25 cellular contexts compared by ENCODE assay signal in the genomic region with DNA sequence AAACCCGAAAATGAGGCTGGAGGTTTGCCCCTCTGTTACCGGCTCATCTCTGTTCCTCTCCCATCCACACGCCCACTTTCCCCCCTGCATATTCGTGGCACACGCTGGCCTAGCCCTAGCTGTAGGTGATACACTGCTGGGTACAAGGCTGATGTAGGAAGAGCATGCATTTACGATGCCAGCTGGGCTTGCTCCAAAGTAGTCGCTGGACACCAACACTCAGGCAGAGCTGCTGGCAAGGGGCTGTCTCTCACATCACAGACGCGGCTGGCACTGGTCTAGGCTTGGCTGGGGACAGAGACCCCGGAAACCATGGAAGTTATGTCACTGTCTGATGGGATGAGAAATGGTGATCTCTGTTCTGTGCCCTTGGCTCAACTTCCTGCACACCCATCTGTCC. TPM values are rescaled to one million over a fixed set of nuclear protein-coding genes. Genes with fewer than 3 reads are reported as not detected.
A peak's percentile ranks its signal among the peaks of the same experiment; 100 is the strongest.
DNase-seq lines count a peak whose midpoint lies in the region; ATAC-seq and TF ChIP-seq lines count a peak whose summit lies in the region.
"Had no signal": no experiment of that assay in that cellular context is flagged by ENCODE, and none has a peak within 500 bp of the region (broad histone marks: within the 10 kb centered on the region; RNA-seq: fewer than 3 reads in every experiment).

No MANE protein-coding gene starts in this region.

- no peaks in the 10 kb centered on the region for H3K27me3 Mint-ChIP-seq in activated CD4-positive, alpha-beta T cell treated with anti-CD3 and anti-CD28 coated beads, Interleukin-2, amount 10 ng/mL, durations not matched to agents 24 days and 14 days
- H3K27me3 Mint-ChIP-seq in T-helper 17 cell = no peaks in the 10 kb centered on the region

- no peaks in the 10 kb centered on the region for H3K36me3 ChIP-seq in left ventricle myocardium inferior
- H3K36me3 ChIP-seq in neutrophil = no peaks in the 10 kb centered on the region

- no peaks in the 10 kb centered on the region for H3K9me3 ChIP-seq in T-helper 17 cell (ENCODE audit: control insufficient read depth, low read length, poor library complexity, severe bottlenecking)
- H3K9me3 ChIP-seq in left ventricle myocardium inferior (replicated peaks) = no peaks in the 10 kb centered on the region
- H3K9me3 ChIP-seq in neutrophil = no peaks in the 10 kb centered on the region
- H3K9me3 ChIP-seq: SK-N-SH had no signal

- H3K4me1 ChIP-seq in left ventricle myocardium inferior (peaks cover 49% of the 10 kb centered on the region), neutrophil (ENCODE audit: control insufficient read depth in 1 of 2, insufficient read depth in 1 of 2, low read depth in 1 of 2, low read length in 1 of 2) (peaks cover 67 to 69% of the 10 kb centered on the region in 2 experiments)

- no peak for TF ChIP-seq CTCF in left ventricle myocardium inferior (IDR thresholded peaks at IDR 0.05; ENCODE audit: borderline replicate concordance)
- no peak for TF ChIP-seq CTCF in neutrophil (IDR thresholded peaks at IDR 0.05)
- no peak for TF ChIP-seq CTCF in omental fat pad (IDR thresholded peaks at IDR 0.05)

- intact Hi-C loops in activated CD4-positive, alpha-beta T cell treated with anti-CD3 and anti-CD28 coated beads, Interleukin-2, amount 10 ng/mL, durations not matched to agents 24 days and 14 days (cut with micrococcal nuclease) = no loop called here
- intact Hi-C loops in left ventricle myocardium inferior (cut with micrococcal nuclease) = no loop called here

- H3K27ac ChIP-seq in left ventricle myocardium inferior (replicated peaks) (no peak overlapping the region), neutrophil (peak overlapping the region; percentile 92)
- H3K27ac ChIP-seq: C4-2B had no signal

- no peak for DNase-seq in activated CD4-positive, alpha-beta T cell treated with anti-CD3 and anti-CD28 coated beads, Interleukin-2, amount 10 ng/mL, durations not matched to agents 24 days and 14 days
- no peak for DNase-seq in activated CD4-positive, alpha-beta T cell treated with anti-CD3 and anti-CD28 coated beads for 1 hour
- DNase-seq in T-helper 17 cell (no peak), left ventricle myocardium inferior (peak; percentile 58), omental fat pad (ENCODE audit: low spot score) (no peak), cortex of kidney (lab: John Stamatoyannopoulos, UW) (no peak), NCI-H2227 (lab: John Stamatoyannopoulos, UW; ENCODE audit: unreplicated experiment) (no peak)
- DNase-seq: activated CD4-positive, CD25-positive, alpha-beta regulatory T cell treated with anti-CD3 and anti-CD28 coated beads, Interleukin-2, amount 50 U/mL, for 72 hours; activated CD8-positive, alpha-beta memory T cell treated with anti-CD3 and anti-CD28 coated beads, Interleukin-2, amount 50 U/mL, for 48 hours; DMS 273 treated with DMSO at 0.1 percent for 48 hours; effector CD8-positive, alpha-beta T cell; foreskin melanocyte; kidney glomerular epithelial cell; NCI-H1436; NCI-H510A treated with DMSO at 0.1 percent for 48 hours; SK-N-SH; stimulated activated CD4-positive, alpha-beta T cell treated with anti-CD3 and anti-CD28 coated beads, Interleukin-4, amount 100 ng/mL, for 1 hour had no signal

- H3K4me1 Mint-ChIP-seq in activated CD4-positive, alpha-beta T cell treated with anti-CD3 and anti-CD28 coated beads, Interleukin-2, amount 10 ng/mL, durations not matched to agents 24 days and 14 days = peaks cover 31% of the 10 kb centered on the region
- peaks cover 22% of the 10 kb centered on the region for H3K4me1 Mint-ChIP-seq in T-helper 17 cell

- H3K27ac Mint-ChIP-seq in activated CD4-positive, alpha-beta T cell treated with anti-CD3 and anti-CD28 coated beads, Interleukin-2, amount 10 ng/mL, durations not matched to agents 24 days and 14 days = no peak overlapping the region
- H3K27ac Mint-ChIP-seq in T-helper 17 cell = peak overlapping the region; percentile 24

- peak overlapping the region; percentile 47 for H3K4me3 Mint-ChIP-seq in activated CD4-positive, alpha-beta T cell treated with anti-CD3 and anti-CD28 coated beads, Interleukin-2, amount 10 ng/mL, durations not matched to agents 24 days and 14 days
- no peak overlapping the region for H3K4me3 Mint-ChIP-seq in T-helper 17 cell
- H3K4me3 Mint-ChIP-seq: neural crest cell had no signal

- ATAC-seq in T-helper 17 cell = no peak
- ATAC-seq in omental fat pad (ENCODE audit: low FRiP score) = no peak
- ATAC-seq: HCT116 had no signal

- H3K36me3 Mint-ChIP-seq in activated CD4-positive, alpha-beta T cell treated with anti-CD3 and anti-CD28 coated beads, Interleukin-2, amount 10 ng/mL, durations not matched to agents 24 days and 14 days (ENCODE audit: low read depth) = no peaks in the 10 kb centered on the region
- H3K36me3 Mint-ChIP-seq in T-helper 17 cell (ENCODE audit: low read depth) = no peaks in the 10 kb centered on the region

- H3K27me3 ChIP-seq in left ventricle myocardium inferior (ENCODE audit: low read depth) (no peaks in the 10 kb centered on the region), neutrophil (no peaks in the 10 kb centered on the region)

- H3K4me3 ChIP-seq in left ventricle myocardium inferior (no peak overlapping the region), neutrophil (ENCODE audit: low read depth in 1 of 2, low read length in 1 of 2) (no peak overlapping the region)

- no peaks in the 10 kb centered on the region for H3K9me3 Mint-ChIP-seq in activated CD4-positive, alpha-beta T cell treated with anti-CD3 and anti-CD28 coated beads, Interleukin-2, amount 10 ng/mL, durations not matched to agents 24 days and 14 days
- H3K9me3 Mint-ChIP-seq: neural crest cell had no signal

RNA-seq across cellular contexts. Expression of gene PHYKPL, which starts 9.8 kb away (rescaled TPM):
- total RNA-seq in activated CD4-positive, alpha-beta T cell treated with anti-CD3 and anti-CD28 coated beads, Interleukin-2, amount 10 ng/mL, durations not matched to agents 24 days and 14 days = 77.8 and 85.9 TPM in 2 replicates
- total RNA-seq in T-helper 17 cell (100 to 1,000 TPM in 1 of 2 donors, 10 to 100 TPM in 1; 86.9 to 107 TPM), left ventricle myocardium inferior (34.0 TPM), omental fat pad (100 to 1,000 TPM in 1 of 4 donors, 10 to 100 TPM in 3; 62.3 to 104 (median 82.0) TPM)

RNA-seq across cellular contexts. Expression of gene HNRNPAB, which starts 38.1 kb away (rescaled TPM):
- total RNA-seq in activated CD4-positive, alpha-beta T cell treated with anti-CD3 and anti-CD28 coated beads, Interleukin-2, amount 10 ng/mL, durations not matched to agents 24 days and 14 days = 492 and 507 TPM in 2 replicates
- total RNA-seq in T-helper 17 cell (10 to 100 TPM; 89.5 to 90.5 TPM), left ventricle myocardium inferior (85.2 TPM), omental fat pad (100 to 1,000 TPM in 1 of 4 donors, 10 to 100 TPM in 3; 77.2 to 204 (median 88.6) TPM)

RNA-seq across cellular contexts. Expression of gene GMCL2, which starts 55.2 kb away (rescaled TPM):
- 0.07 TPM in 1 of 2 replicates, not detected in the other for total RNA-seq in activated CD4-positive, alpha-beta T cell treated with anti-CD3 and anti-CD28 coated beads, Interleukin-2, amount 10 ng/mL, durations not matched to agents 24 days and 14 days
- not detected for total RNA-seq in T-helper 17 cell
- total RNA-seq in left ventricle myocardium inferior = not detected
- not detected for total RNA-seq in omental fat pad
- total RNA-seq: aorta, mesenteric fat pad, neural crest cell, RPMI7951, subcutaneous adipose tissue had no signal
